In genomic region chr1:31866450-31866801, GRCh38 we compare ENCODE assay signal across 1 cellular context.
TF ChIP-seq lines count a peak whose summit lies in the region.

No MANE protein-coding gene starts in this region.

TF ChIP-seq in GM23338, 12 proteins besides CTCF, POLR2A, EP300 and RAD21 (continued from another document):
- TF ChIP-seq EZH2 (IDR thresholded peaks at IDR 0.05; ENCODE audit: low read depth, unreplicated experiment): no peak
- TF ChIP-seq NANOG (IDR thresholded peaks at IDR 0.05; ENCODE audit: borderline replicate concordance): no peak
TF ChIP-seq in GM23338: peak in this region for 0.
